21 cellular contexts compared by ENCODE assay signal in genomic region chr4:53863731-53864130, GRCh38.
DNase-seq lines count a peak whose midpoint lies in the region; ATAC-seq and TF ChIP-seq lines count a peak whose summit lies in the region.
"Had no signal": no experiment of that assay in that cellular context is flagged by ENCODE, and none has a peak within 500 bp of the region (broad histone marks: within the 10 kb centered on the region; RNA-seq: fewer than 3 reads in every experiment).

No MANE protein-coding gene starts in this region.

- H3K27me3 ChIP-seq in right atrium auricular region: no peaks in the 10 kb centered on the region
- no peaks in the 10 kb centered on the region for H3K27me3 ChIP-seq in CD8-positive, alpha-beta memory T cell (ENCODE audit: insufficient read depth, low read length, poor library complexity, severe bottlenecking)
- H3K27me3 ChIP-seq: BLaER1, SJCRH30, thyroid gland had no signal

- peaks cover 29% of the 10 kb centered on the region for H3K4me1 Mint-ChIP-seq in mesothelial cell of epicardium
- H3K4me1 Mint-ChIP-seq in naive thymus-derived CD8-positive, alpha-beta T cell: peaks cover 0 to 1% (median 0%) of the 10 kb centered on the region in 4 donors
- H3K4me1 Mint-ChIP-seq in natural killer cell: no peaks in the 10 kb centered on the region
- H3K4me1 Mint-ChIP-seq in CD8-positive, alpha-beta memory T cell: no peaks in the 10 kb centered on the region

- H3K4me3 Mint-ChIP-seq in mesothelial cell of epicardium: no peak overlapping the region
- H3K4me3 Mint-ChIP-seq in naive thymus-derived CD8-positive, alpha-beta T cell: no peak overlapping the region
- H3K4me3 Mint-ChIP-seq in natural killer cell: no peak overlapping the region
- H3K4me3 Mint-ChIP-seq in CD8-positive, alpha-beta memory T cell: no peak overlapping the region
- H3K4me3 Mint-ChIP-seq: activated CD4-positive, alpha-beta memory T cell treated with anti-CD3 and anti-CD28 coated beads for 36 hours had no signal

- TF ChIP-seq CTCF in right atrium auricular region (IDR thresholded peaks at IDR 0.05): no peak
- TF ChIP-seq CTCF in fibroblast of villous mesenchyme (IDR thresholded peaks at IDR 0.05; ENCODE audit: insufficient read depth, low read depth, low read length): no peak
- TF ChIP-seq CTCF in mesothelial cell of epicardium (IDR thresholded peaks at IDR 0.05; ENCODE audit: unreplicated experiment): no peak
- TF ChIP-seq CTCF in natural killer cell (IDR thresholded peaks at IDR 0.05): no peak

- H3K4me3 ChIP-seq in right atrium auricular region (no peak overlapping the region), fibroblast of villous mesenchyme (ENCODE audit: low read depth, low read length) (no peak overlapping the region)
- no peak overlapping the region for H3K4me3 ChIP-seq in CD8-positive, alpha-beta memory T cell (ENCODE audit: low read length)
- H3K4me3 ChIP-seq: BLaER1, SJCRH30, thyroid gland had no signal

- CTCF ChIA-PET in CD8-positive, alpha-beta memory T cell (lab: Charles Lee): no interaction called here

- DNase-seq in Right ventricle myocardium inferior (ENCODE audit: missing footprints) (no peak), right atrium auricular region (ENCODE audit: low spot score) (no peak), fibroblast of villous mesenchyme (ENCODE audit: low read depth) (peak; percentile 86), mesothelial cell of epicardium (ENCODE audit: low spot score in 2 of 2, unreplicated experiment in 2 of 2) (no peak), natural killer cell (no peak), mesenteric fat pad (ENCODE audit: low spot score) (no peak)
- no peak for DNase-seq in naive thymus-derived CD8-positive, alpha-beta T cell
- no peak for DNase-seq in CD8-positive, alpha-beta memory T cell
- DNase-seq: activated CD4-positive, alpha-beta memory T cell treated with anti-CD3 and anti-CD28 coated beads for 36 hours; activated T-cell treated with anti-CD3 and anti-CD28 coated beads for 4 hours; GDM1; NCI-H1417 treated with DMSO at 0.1 percent for 48 hours; NCI-H2171; PC-3; SJCRH30; stimulated activated CD4-positive, alpha-beta T cell treated with anti-CD3 and anti-CD28 coated beads, Interleukin-1b, Interleukin-23, amount 100 ng/mL, for 48 hours; stimulated activated naive CD4-positive, alpha-beta T cell treated with Interleukin-2 at 50 U/mL for 16 hours; T-helper 2 cell; thyroid gland; WERI-Rb-1 had no signal

- H3K9me3 Mint-ChIP-seq in mesothelial cell of epicardium: peaks cover 18% of the 10 kb centered on the region
- no peaks in the 10 kb centered on the region for H3K9me3 Mint-ChIP-seq in naive thymus-derived CD8-positive, alpha-beta T cell
- H3K9me3 Mint-ChIP-seq in natural killer cell: no peaks in the 10 kb centered on the region
- no peaks in the 10 kb centered on the region for H3K9me3 Mint-ChIP-seq in CD8-positive, alpha-beta memory T cell
- H3K9me3 Mint-ChIP-seq: activated CD4-positive, alpha-beta memory T cell treated with anti-CD3 and anti-CD28 coated beads for 36 hours had no signal

- H3K36me3 Mint-ChIP-seq in mesothelial cell of epicardium: peaks cover 8% of the 10 kb centered on the region
- H3K36me3 Mint-ChIP-seq in naive thymus-derived CD8-positive, alpha-beta T cell: no peaks in the 10 kb centered on the region
- H3K36me3 Mint-ChIP-seq in natural killer cell: no peaks in the 10 kb centered on the region
- no peaks in the 10 kb centered on the region for H3K36me3 Mint-ChIP-seq in CD8-positive, alpha-beta memory T cell
- H3K36me3 Mint-ChIP-seq: activated CD4-positive, alpha-beta memory T cell treated with anti-CD3 and anti-CD28 coated beads for 36 hours had no signal

- no peaks in the 10 kb centered on the region for H3K36me3 ChIP-seq in right atrium auricular region
- H3K36me3 ChIP-seq in CD8-positive, alpha-beta memory T cell (ENCODE audit: insufficient read depth, low read length): no peaks in the 10 kb centered on the region
- H3K36me3 ChIP-seq: BLaER1, SJCRH30, thyroid gland, WERI-Rb-1 had no signal

- no peak overlapping the region for H3K27ac ChIP-seq in right atrium auricular region
- H3K27ac ChIP-seq in CD8-positive, alpha-beta memory T cell (ENCODE audit: low read depth, low read length): no peak overlapping the region
- H3K27ac ChIP-seq: BLaER1, SJCRH30, thyroid gland, WERI-Rb-1 had no signal

- H3K4me1 ChIP-seq in right atrium auricular region: peaks cover 0 to 29% of the 10 kb centered on the region in 2 donors
- H3K4me1 ChIP-seq in CD8-positive, alpha-beta memory T cell (ENCODE audit: insufficient read depth, low read length): no peaks in the 10 kb centered on the region
- H3K4me1 ChIP-seq: BLaER1 had no signal

- intact Hi-C loops in Right ventricle myocardium inferior (cut with DNase I) (no loop called here), natural killer cell (cut with micrococcal nuclease) (no loop called here)

- peak overlapping the region; percentile 72 for H3K27ac Mint-ChIP-seq in mesothelial cell of epicardium
- H3K27ac Mint-ChIP-seq in naive thymus-derived CD8-positive, alpha-beta T cell: no peak overlapping the region
- no peak overlapping the region for H3K27ac Mint-ChIP-seq in natural killer cell
- no peak overlapping the region for H3K27ac Mint-ChIP-seq in CD8-positive, alpha-beta memory T cell
- H3K27ac Mint-ChIP-seq: activated CD4-positive, alpha-beta memory T cell treated with anti-CD3 and anti-CD28 coated beads for 36 hours had no signal

- ATAC-seq in Right ventricle myocardium inferior (peak; percentile 74), natural killer cell (no peak)
- ATAC-seq in naive thymus-derived CD8-positive, alpha-beta T cell: no peak
- ATAC-seq: PC-3 had no signal

- no peaks in the 10 kb centered on the region for H3K27me3 Mint-ChIP-seq in mesothelial cell of epicardium (ENCODE audit: low read depth)
- H3K27me3 Mint-ChIP-seq in naive thymus-derived CD8-positive, alpha-beta T cell: peaks cover 1 to 18% (median 5%) of the 10 kb centered on the region in 5 donors
- peaks cover 3 to 8% of the 10 kb centered on the region in 2 donors for H3K27me3 Mint-ChIP-seq in natural killer cell (ENCODE audit: low read depth in 2 of 2)
- H3K27me3 Mint-ChIP-seq in CD8-positive, alpha-beta memory T cell: peaks cover 1 to 8% of the 10 kb centered on the region in 2 donors
- H3K27me3 Mint-ChIP-seq: activated CD4-positive, alpha-beta memory T cell treated with anti-CD3 and anti-CD28 coated beads for 36 hours had no signal

- POLR2A ChIA-PET in naive thymus-derived CD8-positive, alpha-beta T cell (lab: Charles Lee): no interaction called here
- POLR2A ChIA-PET in CD8-positive, alpha-beta memory T cell (lab: Charles Lee): no interaction called here

- H3K9me3 ChIP-seq in right atrium auricular region: peaks cover 0 to 7% of the 10 kb centered on the region in 2 donors
- no peaks in the 10 kb centered on the region for H3K9me3 ChIP-seq in CD8-positive, alpha-beta memory T cell (ENCODE audit: low read length)
- H3K9me3 ChIP-seq: BLaER1, SJCRH30, thyroid gland had no signal
